9 cellular contexts compared by ENCODE assay signal in genomic region chr6:11730645-11731044, GRCh38. TPM values are rescaled to one million over a fixed set of nuclear protein-coding genes. Genes with fewer than 3 reads are reported as not detected.
DNase-seq lines count a peak whose midpoint lies in the region; ATAC-seq and TF ChIP-seq lines count a peak whose summit lies in the region.
"Had no signal": no experiment of that assay in that cellular context is flagged by ENCODE, and none has a peak within 500 bp of the region (broad histone marks: within the 10 kb centered on the region; RNA-seq: fewer than 3 reads in every experiment).

No MANE protein-coding gene starts in this region.

- peaks cover 58% of the 10 kb centered on the region for H3K4me1 Mint-ChIP-seq in T-helper 1 cell treated with Interleukin-12 subunit alpha and Interleukin-12 subunit beta and Interleukin-4 antibody, amounts not matched to agents 30 μg/mL and 1 μg/mL, for 36 hours (ENCODE audit: low read depth)
- peaks cover 6% of the 10 kb centered on the region; the same call in 1 of the 2 replicates for H3K4me1 Mint-ChIP-seq in WTC11

- no peaks in the 10 kb centered on the region for H3K27me3 ChIP-seq in GM06990 (replicated peaks; ENCODE audit: control insufficient read depth, insufficient read depth, low read length)
- H3K27me3 ChIP-seq in Karpas-422 (ENCODE audit: low read length), result no peaks in the 10 kb centered on the region
- H3K27me3 ChIP-seq: brain microvascular endothelial cell had no signal

- ATAC-seq in GM19023 (IDR thresholded peaks at IDR 0.05; ENCODE audit: unreplicated experiment), result peak; percentile 65
- ATAC-seq in HG02938 (IDR thresholded peaks at IDR 0.05; ENCODE audit: unreplicated experiment), result peak; percentile 58
- ATAC-seq in WTC11, result no peak

- peak; percentile 61 for DNase-seq in GM06990 (ENCODE audit: extremely low read depth, insufficient read length)
- DNase-seq in WTC11 (ENCODE audit: low spot score), result no peak
- DNase-seq in HT-29 (ENCODE audit: low spot score), result no peak
- no peak for DNase-seq in Karpas-422
- no peak for DNase-seq in 8988T
- DNase-seq: brain microvascular endothelial cell had no signal

- H3K9me3 ChIP-seq in Karpas-422 (ENCODE audit: low read length), result no peaks in the 10 kb centered on the region

- H2AFZ ChIP-seq in Karpas-422 (ENCODE audit: low read length), result no peak overlapping the region

- peaks cover 7% of the 10 kb centered on the region for H3K36me3 Mint-ChIP-seq in T-helper 1 cell treated with Interleukin-12 subunit alpha and Interleukin-12 subunit beta and Interleukin-4 antibody, amounts not matched to agents 30 μg/mL and 1 μg/mL, for 36 hours (ENCODE audit: low read depth)
- H3K36me3 Mint-ChIP-seq in WTC11, result no peaks in the 10 kb centered on the region

- H3K4me2 ChIP-seq in Karpas-422 (ENCODE audit: low read depth, low read length, poor library complexity, severe bottlenecking), result no peak overlapping the region

- TF ChIP-seq CTCF in GM06990 (IDR thresholded peaks at IDR 0.05; ENCODE audit: insufficient read depth, low read length, poor library complexity, severe bottlenecking) (no peak), WTC11 (IDR thresholded peaks at IDR 0.05) (no peak)

- no peaks in the 10 kb centered on the region for H3K27me3 Mint-ChIP-seq in T-helper 1 cell treated with Interleukin-12 subunit alpha and Interleukin-12 subunit beta and Interleukin-4 antibody, amounts not matched to agents 30 μg/mL and 1 μg/mL, for 36 hours (ENCODE audit: low read depth)
- H3K27me3 Mint-ChIP-seq in WTC11 (ENCODE audit: low read depth), result no peaks in the 10 kb centered on the region

- H3K27ac ChIP-seq in Karpas-422 (ENCODE audit: low read length), result no peak overlapping the region
- H3K27ac ChIP-seq: brain microvascular endothelial cell had no signal

- H3K79me2 ChIP-seq in Karpas-422 (ENCODE audit: low read length), result no peaks in the 10 kb centered on the region

- H3K4me3 Mint-ChIP-seq in T-helper 1 cell treated with Interleukin-12 subunit alpha and Interleukin-12 subunit beta and Interleukin-4 antibody, amounts not matched to agents 30 μg/mL and 1 μg/mL, for 36 hours, result peak overlapping the region; percentile 23
- H3K4me3 Mint-ChIP-seq in WTC11, result no peak overlapping the region

- no peaks in the 10 kb centered on the region for H4K20me1 ChIP-seq in Karpas-422 (ENCODE audit: insufficient read depth, low read depth, low read length)

- no peaks in the 10 kb centered on the region for H3K9me2 ChIP-seq in Karpas-422 (replicated peaks; ENCODE audit: insufficient read depth, low read length)

- no peaks in the 10 kb centered on the region for H3K36me3 ChIP-seq in GM06990 (ENCODE audit: control insufficient read depth, insufficient read depth, low read length)
- H3K36me3 ChIP-seq in Karpas-422 (ENCODE audit: insufficient read depth, low read length), result no peaks in the 10 kb centered on the region
- H3K36me3 ChIP-seq: brain microvascular endothelial cell had no signal

- H3K4me3 ChIP-seq in GM06990 (replicated peaks; ENCODE audit: low read depth, low read length) (no peak overlapping the region), Karpas-422 (ENCODE audit: low read length) (no peak overlapping the region)

- POLR2A ChIA-PET in WTC11 (lab: Charles Lee), result no interaction called here

- CTCF ChIA-PET in WTC11 (lab: Charles Lee), result no interaction called here

- no peak overlapping the region for H3K9ac ChIP-seq in Karpas-422 (ENCODE audit: low read length)

- H3K27ac Mint-ChIP-seq in T-helper 1 cell treated with Interleukin-12 subunit alpha and Interleukin-12 subunit beta and Interleukin-4 antibody, amounts not matched to agents 30 μg/mL and 1 μg/mL, for 36 hours, result peak overlapping the region; percentile 60
- H3K27ac Mint-ChIP-seq in WTC11, result no peak overlapping the region

- peaks cover 4% of the 10 kb centered on the region; the same call in 1 of the 2 replicates for H3K4me1 ChIP-seq in Karpas-422 (ENCODE audit: low read length)

- H3K9me3 Mint-ChIP-seq in T-helper 1 cell treated with Interleukin-12 subunit alpha and Interleukin-12 subunit beta and Interleukin-4 antibody, amounts not matched to agents 30 μg/mL and 1 μg/mL, for 36 hours, result peaks cover 5% of the 10 kb centered on the region
- H3K9me3 Mint-ChIP-seq in WTC11, result peaks cover 8% of the 10 kb centered on the region

TF ChIP-seq in WTC11, 78 proteins besides CTCF, POLR2A, EP300 and RAD21:
- no peak for TF ChIP-seq HMGXB4 (CRISPR knock-in tag; IDR thresholded peaks at IDR 0.05)
- no peak for TF ChIP-seq MXD4 (CRISPR knock-in tag; IDR thresholded peaks at IDR 0.05; ENCODE audit: borderline replicate concordance)
- no peak for TF ChIP-seq OVOL2 (CRISPR knock-in tag; IDR thresholded peaks at IDR 0.05; ENCODE audit: borderline replicate concordance)
- no peak for TF ChIP-seq SMAD4 (CRISPR knock-in tag; IDR thresholded peaks at IDR 0.05)
- no peak for TF ChIP-seq ZNF281 (CRISPR knock-in tag; IDR thresholded peaks at IDR 0.05)
- no peak for TF ChIP-seq ATF1 (CRISPR knock-in tag; IDR thresholded peaks at IDR 0.05)

RNA-seq across cellular contexts. Expression of gene ADTRP, which starts 48.0 kb away (rescaled TPM):
- total RNA-seq in WTC11 (2021), result 0.44 to 0.98 TPM (median 0.50 TPM) in 3 replicates
- total RNA-seq in HT-29 (2014; rRNA removed; shearing (Covaris generic)), result 0.13 and 0.83 TPM in 2 replicates
- total RNA-seq in Karpas-422 (2014; rRNA removed; shearing (Covaris generic); ENCODE audit: low replicate concordance), result not detected in 2 replicates
